In genomic region chr9:34458967-34459355, GRCh38 we compare ENCODE assay signal across 1 cellular context.
TF ChIP-seq lines count a peak whose summit lies in the region.

No MANE protein-coding gene starts in this region.

TF ChIP-seq in endothelial cell of umbilical vein, 7 proteins besides CTCF, POLR2A, EP300 and RAD21 (continued from another document):
- TF ChIP-seq MAX (IDR thresholded peaks at IDR 0.05; ENCODE audit: insufficient read depth, insufficient read length) = no peak
